In the genomic region with DNA sequence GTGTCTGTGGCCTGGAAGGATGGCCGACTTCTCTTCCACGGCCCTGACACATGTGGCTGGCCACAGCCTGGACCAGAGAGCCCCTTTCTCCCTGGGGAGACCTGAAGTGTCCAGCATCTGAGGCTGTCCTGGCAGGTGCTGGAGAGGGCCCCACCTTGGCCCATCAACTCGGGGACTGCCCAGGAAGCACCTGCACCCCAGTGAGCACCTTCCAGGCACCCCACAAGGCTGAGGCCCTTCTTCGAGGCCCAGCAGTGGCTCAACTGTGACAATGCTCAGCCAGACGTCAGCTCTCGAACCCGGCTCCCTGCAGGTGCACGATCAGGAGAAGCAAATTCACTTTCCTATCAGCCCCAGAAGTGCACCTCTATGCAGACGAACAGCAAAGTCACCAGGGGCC, we compare ENCODE assay signal across 9 cellular contexts. TPM values are rescaled to one million over a fixed set of nuclear protein-coding genes. Genes with fewer than 3 reads are reported as not detected.
DNase-seq lines count a peak whose midpoint lies in the region; ATAC-seq and TF ChIP-seq lines count a peak whose summit lies in the region.
"Had no signal": no experiment of that assay in that cellular context is flagged by ENCODE, and none has a peak within 500 bp of the region (broad histone marks: within the 10 kb centered on the region; RNA-seq: fewer than 3 reads in every experiment).

No MANE protein-coding gene starts in this region.

- H3K36me3 ChIP-seq in body of pancreas (replicated peaks in 1 of 2; ENCODE audit: insufficient read depth in 1 of 2, low read depth in 2 of 2): no peaks in the 10 kb centered on the region

- H3K4me3 ChIP-seq in body of pancreas: no peak overlapping the region

- peak overlapping the region in 1 of 4 donors; percentile 52 for H3K27ac ChIP-seq in body of pancreas

- TF ChIP-seq CTCF in body of pancreas (IDR thresholded peaks at IDR 0.05): no peak

- H3K27me3 ChIP-seq in body of pancreas: no peaks in the 10 kb centered on the region

- H3K9me3 ChIP-seq in body of pancreas: no peaks in the 10 kb centered on the region

- H3K27me3 Mint-ChIP-seq in stimulated activated naive CD8-positive, alpha-beta T cell treated with anti-CD3 and anti-CD28 coated beads, Interleukin-15, amount 100 ng/mL, for 72 hours: no peaks in the 10 kb centered on the region

- TF ChIP-seq POLR2A in body of pancreas (IDR thresholded peaks at IDR 0.05): no peak

- H3K36me3 Mint-ChIP-seq in activated naive CD4-positive, alpha-beta T cell treated with anti-CD3 and anti-CD28 coated beads, Interleukin-2, amount 50 U/mL, for 72 hours: peaks cover 28 to 45% of the 10 kb centered on the region in 2 donors

- H3K4me1 ChIP-seq in body of pancreas: no peaks in the 10 kb centered on the region

- ATAC-seq in HG03025 (IDR thresholded peaks at IDR 0.05; ENCODE audit: low FRiP score, unreplicated experiment) (peak; percentile 17), body of pancreas (no peak), sciatic nerve (no peak)
- peak in 1 of 2 donors; percentile 6 for ATAC-seq in activated naive CD4-positive, alpha-beta T cell treated with anti-CD3 and anti-CD28 coated beads, Interleukin-2, amount 50 U/mL, for 72 hours
- ATAC-seq in stimulated activated naive CD8-positive, alpha-beta T cell treated with anti-CD3 and anti-CD28 coated beads, Interleukin-15, amount 100 ng/mL, for 72 hours: no peak
- ATAC-seq: HCT116 had no signal

- H3K9me3 Mint-ChIP-seq in activated naive CD4-positive, alpha-beta T cell treated with anti-CD3 and anti-CD28 coated beads, Interleukin-2, amount 50 U/mL, for 72 hours: no peaks in the 10 kb centered on the region
- H3K9me3 Mint-ChIP-seq in stimulated activated naive CD8-positive, alpha-beta T cell treated with anti-CD3 and anti-CD28 coated beads, Interleukin-15, amount 100 ng/mL, for 72 hours: no peaks in the 10 kb centered on the region

- peak overlapping the region; percentile 94 to 95 for H3K27ac Mint-ChIP-seq in activated naive CD4-positive, alpha-beta T cell treated with anti-CD3 and anti-CD28 coated beads, Interleukin-2, amount 50 U/mL, for 72 hours
- H3K27ac Mint-ChIP-seq in stimulated activated naive CD8-positive, alpha-beta T cell treated with anti-CD3 and anti-CD28 coated beads, Interleukin-15, amount 100 ng/mL, for 72 hours: peak overlapping the region; percentile 91 to 96

- intact Hi-C loops in body of pancreas (cut with DNase I) (no loop called here), sciatic nerve (cut with DNase I) (no loop called here)

- DNase-seq in activated CD8-positive, alpha-beta memory T cell treated with anti-CD3 and anti-CD28 coated beads for 24 hours: peak; percentile 61
- DNase-seq in activated CD8-positive, alpha-beta memory T cell treated with anti-CD3 and anti-CD28 coated beads, Interleukin-2, amount 50 U/mL, for 48 hours: no peak
- no peak for DNase-seq in activated naive CD4-positive, alpha-beta T cell treated with anti-CD3 and anti-CD28 coated beads, Interleukin-2, amount 50 U/mL, for 72 hours (ENCODE audit: low spot score in 2 of 2)
- no peak for DNase-seq in stimulated activated naive CD8-positive, alpha-beta T cell treated with anti-CD3 and anti-CD28 coated beads, Interleukin-15, amount 100 ng/mL, for 72 hours
- no peak for DNase-seq in body of pancreas
- no peak for DNase-seq in sciatic nerve (ENCODE audit: low spot score)
- no peak for DNase-seq in LoVo (ENCODE audit: low spot score)

- 79 to 83% methylated on average over 7 to 9 of the region's 9 CpGs for WGBS in body of pancreas, 2 donors

- peaks cover 100% of the 10 kb centered on the region for H3K4me1 Mint-ChIP-seq in stimulated activated naive CD8-positive, alpha-beta T cell treated with anti-CD3 and anti-CD28 coated beads, Interleukin-15, amount 100 ng/mL, for 72 hours

- H3K4me3 Mint-ChIP-seq in stimulated activated naive CD8-positive, alpha-beta T cell treated with anti-CD3 and anti-CD28 coated beads, Interleukin-15, amount 100 ng/mL, for 72 hours: peak overlapping the region; percentile 71 to 73

RNA-seq across cellular contexts. Expression of a gene that starts 24.3 kb away (rescaled TPM):
- 100 to 1,000 TPM; 183 to 251 TPM for total RNA-seq in activated naive CD4-positive, alpha-beta T cell treated with anti-CD3 and anti-CD28 coated beads, Interleukin-2, amount 50 U/mL, for 72 hours
- total RNA-seq in body of pancreas (10 to 100 TPM; 13.2 to 21.3 TPM), sciatic nerve (30.0 TPM)
